18 cellular contexts compared by ENCODE assay signal in the genomic region with DNA sequence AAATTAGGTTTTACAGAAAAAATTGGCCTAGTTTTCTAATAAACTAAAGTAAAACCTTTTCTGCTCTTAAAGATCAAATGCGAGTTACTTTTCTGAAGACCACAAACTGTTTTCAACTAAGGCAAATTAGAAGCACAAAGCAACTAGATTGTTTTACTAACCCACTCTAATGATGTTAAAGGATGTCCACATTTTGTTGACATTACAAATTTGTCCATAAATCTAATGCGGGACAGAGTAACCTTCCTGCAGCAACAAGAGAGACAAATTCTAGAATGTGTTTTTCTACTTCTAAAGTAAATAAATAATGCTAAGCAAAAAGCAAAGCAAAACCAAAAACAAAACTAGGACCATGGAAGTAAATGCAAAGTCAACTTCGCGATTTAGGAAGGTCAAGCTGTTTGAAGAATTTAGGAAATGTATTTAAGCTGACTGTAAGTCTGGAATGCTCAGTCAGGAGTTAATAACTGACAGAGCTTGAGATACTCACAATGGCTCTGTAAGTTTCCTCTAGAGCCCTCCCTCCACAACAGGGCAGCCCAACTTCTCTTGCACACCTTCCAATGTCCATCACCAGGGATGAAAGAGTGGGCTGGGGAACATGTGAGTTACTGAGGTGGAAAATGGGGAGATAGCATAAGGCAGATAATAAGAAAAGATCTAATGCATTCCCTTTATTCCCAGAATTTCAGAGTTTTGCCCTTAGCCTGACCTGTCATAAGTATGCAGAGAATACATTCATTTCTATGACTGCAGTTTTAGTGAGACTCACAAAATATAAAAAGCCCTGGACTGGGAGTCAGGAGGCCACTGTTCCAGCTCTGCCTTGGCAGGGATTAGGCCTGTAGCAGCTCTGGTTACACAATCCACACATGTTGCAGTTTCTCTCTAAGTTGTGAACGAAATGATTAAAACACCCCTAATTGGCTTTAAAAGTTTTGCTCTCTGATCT.
DNase-seq lines count a peak whose midpoint lies in the region; ATAC-seq, FAIRE-seq and TF ChIP-seq lines count a peak whose summit lies in the region.
"Had no signal": no experiment of that assay in that cellular context is flagged by ENCODE, and none has a peak within 500 bp of the region (broad histone marks: within the 10 kb centered on the region; RNA-seq: fewer than 3 reads in every experiment).

No MANE protein-coding gene starts in this region.

- H3K4me2 ChIP-seq in mesenchymal stem cell (ENCODE audit: low read length, poor library complexity, severe bottlenecking) = no peak overlapping the region
- H3K4me2 ChIP-seq: BLaER1 had no signal

- no peak overlapping the region for H4K8ac ChIP-seq in mesenchymal stem cell (ENCODE audit: low read length)

- no peak overlapping the region for H3K23ac ChIP-seq in mesenchymal stem cell (ENCODE audit: low read length in 2 of 2)

- no peak overlapping the region for H3K18ac ChIP-seq in mesenchymal stem cell (ENCODE audit: low read depth in 1 of 2, low read length in 2 of 2)

- TF ChIP-seq CTCF in kidney epithelial cell (IDR thresholded peaks at IDR 0.05; ENCODE audit: insufficient read depth, low read length, poor library complexity, severe bottlenecking) = no peak
- no peak for TF ChIP-seq CTCF in upper lobe of right lung (IDR thresholded peaks at IDR 0.05)
- TF ChIP-seq CTCF in ascending aorta (IDR thresholded peaks at IDR 0.05) = no peak

- intact Hi-C loops in upper lobe of right lung (cut with DNase I) = no loop called here
- intact Hi-C loops in posterior cingulate gyrus (cut with DNase I) = no loop called here
- intact Hi-C loops in ascending aorta (cut with DNase I) = no loop called here

- no peak overlapping the region for H3K9ac ChIP-seq in mesenchymal stem cell (ENCODE audit: low read length)
- H3K9ac ChIP-seq: BLaER1 had no signal

- H3K9me3 ChIP-seq in mesenchymal stem cell (ENCODE audit: control insufficient read depth, low read length) = no peaks in the 10 kb centered on the region
- no peaks in the 10 kb centered on the region for H3K9me3 ChIP-seq in upper lobe of right lung
- no peaks in the 10 kb centered on the region for H3K9me3 ChIP-seq in ascending aorta
- H3K9me3 ChIP-seq: BLaER1, Peyer's patch had no signal

- H3K36me3 ChIP-seq in kidney epithelial cell (ENCODE audit: control insufficient read depth, insufficient read depth, low read length) = no peaks in the 10 kb centered on the region
- H3K36me3 ChIP-seq in mesenchymal stem cell (ENCODE audit: control insufficient read depth in 1 of 2, insufficient read depth in 2 of 2, low read depth in 1 of 2, low read length in 2 of 2) = no peaks in the 10 kb centered on the region
- no peaks in the 10 kb centered on the region for H3K36me3 ChIP-seq in upper lobe of right lung
- H3K36me3 ChIP-seq in ascending aorta = no peaks in the 10 kb centered on the region
- H3K36me3 ChIP-seq: BLaER1, Peyer's patch had no signal

- WGBS in mesenchymal stem cell = 70% methylated on average over 4 of the region's 5 CpGs

- ATAC-seq in upper lobe of right lung = peak; percentile 72

- no peak overlapping the region for H2BK15ac ChIP-seq in mesenchymal stem cell (ENCODE audit: low read depth, poor library complexity, severe bottlenecking)

- H2BK120ac ChIP-seq in mesenchymal stem cell (ENCODE audit: low read depth, low read length) = no peak overlapping the region

- H3K27ac ChIP-seq in mesenchymal stem cell (ENCODE audit: low read length, poor library complexity, severe bottlenecking) (peak overlapping the region; percentile 96), upper lobe of right lung (no peak overlapping the region), ascending aorta (no peak overlapping the region)
- H3K27ac ChIP-seq: BLaER1, Peyer's patch had no signal

- H3K27me3 ChIP-seq in kidney epithelial cell (ENCODE audit: control insufficient read depth, insufficient read depth, low read length) (no peaks in the 10 kb centered on the region), mesenchymal stem cell (ENCODE audit: control insufficient read depth in 1 of 2, insufficient read depth in 1 of 2, low read length in 2 of 2) (peaks cover 0 to 12% of the 10 kb centered on the region in 2 experiments), upper lobe of right lung (no peaks in the 10 kb centered on the region), ascending aorta (no peaks in the 10 kb centered on the region)
- H3K27me3 ChIP-seq: BLaER1, Peyer's patch had no signal

- peak; percentile 91 for FAIRE-seq in RCC 7860 (lab: Jason Lieb, UNC)
- no peak for FAIRE-seq in frontal cortex (lab: Jason Lieb, UNC)
- FAIRE-seq: H1 had no signal

- no peak overlapping the region for H3K4me3 ChIP-seq in kidney epithelial cell (ENCODE audit: low read depth, low read length)
- no peak overlapping the region for H3K4me3 ChIP-seq in mesenchymal stem cell (ENCODE audit: insufficient read depth in 1 of 2, low read depth in 1 of 2, low read length in 2 of 2)
- H3K4me3 ChIP-seq in upper lobe of right lung = no peak overlapping the region
- no peak overlapping the region for H3K4me3 ChIP-seq in ascending aorta
- H3K4me3 ChIP-seq: BLaER1, Peyer's patch had no signal

- H3K79me1 ChIP-seq in mesenchymal stem cell (replicated peaks; ENCODE audit: low read length, poor library complexity, severe bottlenecking) = no peaks in the 10 kb centered on the region

- peak; percentile 63 for DNase-seq in RCC 7860 (ENCODE audit: low spot score)
- DNase-seq in kidney epithelial cell (ENCODE audit: low read depth) = peak; percentile 65
- DNase-seq in mesenchymal stem cell = no peak
- no peak for DNase-seq in upper lobe of right lung
- no peak for DNase-seq in frontal cortex (ENCODE audit: low spot score in 2 of 2)
- DNase-seq in posterior cingulate gyrus = no peak
- DNase-seq in ascending aorta (ENCODE audit: low spot score in 2 of 2) = no peak
- DNase-seq: CD8-positive, alpha-beta memory T cell; DMS 273 treated with DMSO at 0.1 percent for 48 hours; HFFc6; Karpas-422; NCI-H1417; NCI-H1930; NCI-H2171; Peyer's patch; SHP77 treated with DMSO at 0.1 percent for 48 hours had no signal

- peak overlapping the region; percentile 49 for H2AK5ac ChIP-seq in mesenchymal stem cell (ENCODE audit: low read length, severe bottlenecking)

- no peak overlapping the region for H2AFZ ChIP-seq in mesenchymal stem cell (ENCODE audit: low read depth, low read length)

- no peak overlapping the region for H2BK12ac ChIP-seq in mesenchymal stem cell (ENCODE audit: low read length in 2 of 2)

- no peak overlapping the region for H4K91ac ChIP-seq in mesenchymal stem cell (ENCODE audit: low read length)

- H3K4me1 ChIP-seq in mesenchymal stem cell (ENCODE audit: control insufficient read depth, insufficient read depth, low read depth, low read length) (peaks cover 8% of the 10 kb centered on the region), upper lobe of right lung (peaks cover 7% of the 10 kb centered on the region), ascending aorta (no peaks in the 10 kb centered on the region)
- H3K4me1 ChIP-seq: BLaER1, Peyer's patch had no signal

- H3K4ac ChIP-seq in mesenchymal stem cell (ENCODE audit: low read depth in 1 of 2, low read length in 2 of 2) = no peak overlapping the region

- no peak overlapping the region for H3K14ac ChIP-seq in mesenchymal stem cell (ENCODE audit: low read length in 2 of 2)

- peak overlapping the region; percentile 81 for H2BK5ac ChIP-seq in mesenchymal stem cell (ENCODE audit: low read depth, low read length, poor library complexity, severe bottlenecking)

Comparison
In these comparisons a context has a peak if more than half of its experiments do, and no peak if none do; other contexts are left out.
1. DNase-seq: peak in RCC 7860 (single experiment) and kidney epithelial cell (single experiment); none in mesenchymal stem cell (single experiment), upper lobe of right lung (single experiment), frontal cortex (0 of 2), posterior cingulate gyrus (0 of 10) and ascending aorta (0 of 2).